30 cellular contexts compared by ENCODE assay signal in the genomic region with DNA sequence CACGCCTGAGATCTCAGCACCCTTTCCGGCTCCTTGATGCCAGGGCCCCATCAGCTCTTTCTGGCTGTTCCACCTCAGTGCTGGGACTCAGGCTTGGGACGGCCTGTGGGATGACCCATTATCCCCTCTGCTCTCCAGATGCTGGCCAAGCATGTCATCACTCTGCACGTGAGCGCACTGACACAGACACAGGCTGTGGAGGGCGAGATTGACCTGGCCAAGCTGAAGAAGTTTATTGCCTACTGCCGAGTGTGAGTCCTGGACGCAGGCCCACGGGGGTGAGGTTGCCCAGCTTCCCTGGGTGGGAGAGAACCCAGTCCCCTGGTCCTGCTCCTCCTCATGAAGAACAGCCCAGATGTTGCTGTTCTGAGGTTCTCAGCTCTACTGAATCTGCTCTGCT.
"Had no signal": no experiment of that assay in that cellular context is flagged by ENCODE, and none has a peak within 500 bp of the region (broad histone marks: within the 10 kb centered on the region; RNA-seq: fewer than 3 reads in every experiment).

No MANE protein-coding gene starts in this region.

- H3K9me3 ChIP-seq: adrenal gland, body of pancreas, colonic mucosa, gastroesophageal sphincter, pancreas, psoas muscle, suprapubic skin, tibial artery, upper lobe of right lung had no signal

- FAIRE-seq: endometrium, pancreas, TTC549 had no signal

- H3K4me3 Mint-ChIP-seq: activated CD4-positive, alpha-beta memory T cell treated with anti-CD3 and anti-CD28 coated beads, Interleukin-2, amount 10 ng/mL, durations not matched to agents 7 days and 5 days; activated CD4-positive, alpha-beta T cell treated with anti-CD3 and anti-CD28 coated beads, Interleukin-2, amount 10 ng/mL, durations not matched to agents 7 days and 5 days; activated CD8-positive, alpha-beta memory T cell treated with anti-CD3 and anti-CD28 coated beads, Interleukin-2, amount 10 ng/mL, durations not matched to agents 7 days and 5 days; activated naive CD8-positive, alpha-beta T cell treated with anti-CD3 and anti-CD28 coated beads for 36 hours; nephron had no signal

- H3K4me1 ChIP-seq: adrenal gland, body of pancreas, colonic mucosa, gastroesophageal sphincter, pancreas, psoas muscle, suprapubic skin, tibial artery, upper lobe of right lung had no signal

- H3K4me2 ChIP-seq: hepatocyte, smooth muscle cell had no signal

- ATAC-seq: activated CD4-positive, CD25-positive, alpha-beta regulatory T cell treated with anti-CD3 and anti-CD28 coated beads, Interleukin-2, amount 50 U/mL, for 24 hours; activated CD8-positive, alpha-beta memory T cell treated with anti-CD3 and anti-CD28 coated beads, Interleukin-2, amount 10 ng/mL, durations not matched to agents 7 days and 5 days; body of pancreas; gastroesophageal sphincter; left cardiac atrium; left ventricle myocardium superior; pancreas; psoas muscle; upper lobe of right lung had no signal

- H3K4me1 Mint-ChIP-seq: activated CD4-positive, alpha-beta memory T cell treated with anti-CD3 and anti-CD28 coated beads, Interleukin-2, amount 10 ng/mL, durations not matched to agents 7 days and 5 days; activated CD4-positive, alpha-beta T cell treated with anti-CD3 and anti-CD28 coated beads, Interleukin-2, amount 10 ng/mL, durations not matched to agents 7 days and 5 days; activated naive CD8-positive, alpha-beta T cell treated with anti-CD3 and anti-CD28 coated beads for 36 hours; nephron had no signal

- H3K9me3 Mint-ChIP-seq: activated CD4-positive, alpha-beta memory T cell treated with anti-CD3 and anti-CD28 coated beads, Interleukin-2, amount 10 ng/mL, durations not matched to agents 7 days and 5 days; activated CD4-positive, alpha-beta T cell treated with anti-CD3 and anti-CD28 coated beads, Interleukin-2, amount 10 ng/mL, durations not matched to agents 7 days and 5 days; activated naive CD8-positive, alpha-beta T cell treated with anti-CD3 and anti-CD28 coated beads for 36 hours; nephron had no signal

- H3K4me3 ChIP-seq: adrenal gland, body of pancreas, colonic mucosa, gastroesophageal sphincter, hepatocyte, pancreas, psoas muscle, smooth muscle cell, suprapubic skin, tibial artery, upper lobe of right lung had no signal

- H3K27me3 Mint-ChIP-seq: activated CD4-positive, alpha-beta memory T cell treated with anti-CD3 and anti-CD28 coated beads, Interleukin-2, amount 10 ng/mL, durations not matched to agents 7 days and 5 days; activated CD4-positive, alpha-beta T cell treated with anti-CD3 and anti-CD28 coated beads, Interleukin-2, amount 10 ng/mL, durations not matched to agents 7 days and 5 days; activated CD8-positive, alpha-beta memory T cell treated with anti-CD3 and anti-CD28 coated beads, Interleukin-2, amount 10 ng/mL, durations not matched to agents 7 days and 5 days; activated naive CD8-positive, alpha-beta T cell treated with anti-CD3 and anti-CD28 coated beads for 36 hours had no signal

- H3K27ac ChIP-seq: adrenal gland, body of pancreas, colonic mucosa, gastroesophageal sphincter, hepatocyte, pancreas, psoas muscle, suprapubic skin, tibial artery, upper lobe of right lung, WERI-Rb-1 had no signal

- DNase-seq: activated CD4-positive, alpha-beta memory T cell treated with anti-CD3 and anti-CD28 coated beads, Interleukin-2, amount 10 ng/mL, durations not matched to agents 7 days and 5 days; activated CD4-positive, alpha-beta T cell treated with anti-CD3 and anti-CD28 coated beads, Interleukin-2, amount 10 ng/mL, durations not matched to agents 7 days and 5 days; activated CD8-positive, alpha-beta memory T cell treated with anti-CD3 and anti-CD28 coated beads, Interleukin-2, amount 10 ng/mL, durations not matched to agents 7 days and 5 days; activated effector memory CD4-positive, alpha-beta T cell treated with Interleukin-2 at 50 U/mL for 16 hours; activated naive CD4-positive, alpha-beta T cell treated with Interleukin-2 at 50 U/mL for 16 hours; activated naive CD8-positive, alpha-beta T cell treated with anti-CD3 and anti-CD28 coated beads for 36 hours; adrenal gland; aorta; body of pancreas; colonic mucosa; effector CD8-positive, alpha-beta T cell; islet precursor cell; left cardiac atrium; left ventricle myocardium superior; pancreas; psoas muscle; stimulated activated CD4-positive, alpha-beta T cell treated with anti-CD3 and anti-CD28 coated beads, Interleukin-1b, Interleukin-23, amount 100 ng/mL, for 48 hours; stimulated activated naive CD4-positive, alpha-beta T cell; T-helper 9 cell; tibial artery; upper lobe of right lung; WERI-Rb-1 had no signal

- H3K27ac Mint-ChIP-seq: activated CD4-positive, alpha-beta memory T cell treated with anti-CD3 and anti-CD28 coated beads, Interleukin-2, amount 10 ng/mL, durations not matched to agents 7 days and 5 days; activated CD8-positive, alpha-beta memory T cell treated with anti-CD3 and anti-CD28 coated beads, Interleukin-2, amount 10 ng/mL, durations not matched to agents 7 days and 5 days; activated naive CD8-positive, alpha-beta T cell treated with anti-CD3 and anti-CD28 coated beads for 36 hours; nephron had no signal
